ENCODE assay signal across 2 cellular contexts in genomic region chr17:70076189-70076588, GRCh38.
A peak's percentile ranks its signal among the peaks of the same experiment; 100 is the strongest.
TF ChIP-seq lines count a peak whose summit lies in the region.

No MANE protein-coding gene starts in this region.

TF ChIP-seq in A549, 52 proteins besides CTCF, POLR2A, EP300 and RAD21 (continued from another document):
- TF ChIP-seq ESRRA (IDR thresholded peaks at IDR 0.05; ENCODE audit: borderline replicate concordance, low read length) = no peak
- TF ChIP-seq CEBPB (IDR thresholded peaks at IDR 0.05) = no peak
- no peak for TF ChIP-seq CHD4 (IDR thresholded peaks at IDR 0.05; ENCODE audit: borderline replicate concordance)
- no peak for TF ChIP-seq KDM1A (IDR thresholded peaks at IDR 0.05; ENCODE audit: low read depth)
- TF ChIP-seq CBX8 (IDR thresholded peaks at IDR 0.05) = no peak
- no peak for TF ChIP-seq MAZ (IDR thresholded peaks at IDR 0.05; ENCODE audit: borderline replicate concordance, low read depth, low read length)
- TF ChIP-seq HMGXB4 (CRISPR knock-in tag; IDR thresholded peaks at IDR 0.05; ENCODE audit: borderline replicate concordance) = no peak
- no peak for TF ChIP-seq FOSB (CRISPR knock-in tag; IDR thresholded peaks at IDR 0.05)
- TF ChIP-seq GATA3 (IDR thresholded peaks at IDR 0.05; ENCODE audit: borderline replicate concordance) = no peak
- no peak for TF ChIP-seq SREBF2 (IDR thresholded peaks at IDR 0.05)
- TF ChIP-seq BHLHE40 (IDR thresholded peaks at IDR 0.05; ENCODE audit: low read depth, low read length) = no peak
- TF ChIP-seq PHF8 (IDR thresholded peaks at IDR 0.05; ENCODE audit: borderline replicate concordance, low read depth) = no peak
- TF ChIP-seq JUN (IDR thresholded peaks at IDR 0.05) = no peak
- TF ChIP-seq CHD2 (IDR thresholded peaks at IDR 0.05; ENCODE audit: low read length, partially characterized antibody) = no peak
- TF ChIP-seq ELK1 (IDR thresholded peaks at IDR 0.05; ENCODE audit: low read depth, low read length) = no peak

TF ChIP-seq in SK-N-SH, 30 proteins besides CTCF, POLR2A, EP300 and RAD21:
- 0 out of 2 replicates have a peak, but pooled peaks have one; percentile 15 for TF ChIP-seq NFIC (IDR thresholded peaks at IDR 0.05; ENCODE audit: borderline replicate concordance)
- TF ChIP-seq MAX (IDR thresholded peaks at IDR 0.05; ENCODE audit: low read depth) = no peak
- no peak for TF ChIP-seq IRF3 (IDR thresholded peaks at IDR 0.05; ENCODE audit: low read depth, low read length)
- TF ChIP-seq USF2 (IDR thresholded peaks at IDR 0.05; ENCODE audit: borderline replicate concordance, low read depth, low read length) = no peak
- TF ChIP-seq RCOR1 (IDR thresholded peaks at IDR 0.05; ENCODE audit: low read length) = no peak
- TF ChIP-seq TCF12 (IDR thresholded peaks at IDR 0.05) = peak; percentile 51; the same call in 1 of the 2 replicates
- no peak for TF ChIP-seq EZH2phosphoT487 (IDR thresholded peaks at IDR 0.05; ENCODE audit: borderline replicate concordance, low read depth)
- no peak for TF ChIP-seq POLR2AphosphoS5 (IDR thresholded peaks at IDR 0.05; ENCODE audit: low read depth, low read length)
- no peak for TF ChIP-seq FOSL2 (IDR thresholded peaks at IDR 0.05; ENCODE audit: borderline replicate concordance, low read depth)
- TF ChIP-seq GABPA (IDR thresholded peaks at IDR 0.05; ENCODE audit: low read depth) = no peak
TF ChIP-seq in SK-N-SH: peak in this region for 2.
